2 cellular contexts compared by ENCODE assay signal in the genomic region with DNA sequence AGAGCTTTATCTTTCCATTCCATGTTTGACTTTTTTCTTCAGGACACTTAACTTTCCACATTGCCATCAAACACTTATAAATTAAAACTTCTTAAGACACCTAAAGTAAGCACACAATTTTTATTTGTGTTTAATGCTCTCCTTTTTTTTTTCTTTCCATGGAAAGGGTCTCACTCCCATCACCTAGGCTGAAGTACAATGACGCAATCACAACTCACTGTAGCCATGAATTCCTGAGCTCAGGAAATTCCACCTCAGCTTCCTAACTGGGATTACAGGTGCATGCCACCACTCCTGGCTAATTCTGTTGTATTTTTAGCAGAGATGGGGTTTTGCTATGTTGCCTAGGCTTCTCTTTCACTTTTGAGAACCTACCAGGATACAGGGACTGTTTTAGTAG.
TF ChIP-seq lines count a peak whose summit lies in the region.

No MANE protein-coding gene starts in this region.

TF ChIP-seq in IMR-90, 13 proteins besides CTCF, POLR2A, EP300 and RAD21 (continued from another document):
- TF ChIP-seq, protein P1, sequence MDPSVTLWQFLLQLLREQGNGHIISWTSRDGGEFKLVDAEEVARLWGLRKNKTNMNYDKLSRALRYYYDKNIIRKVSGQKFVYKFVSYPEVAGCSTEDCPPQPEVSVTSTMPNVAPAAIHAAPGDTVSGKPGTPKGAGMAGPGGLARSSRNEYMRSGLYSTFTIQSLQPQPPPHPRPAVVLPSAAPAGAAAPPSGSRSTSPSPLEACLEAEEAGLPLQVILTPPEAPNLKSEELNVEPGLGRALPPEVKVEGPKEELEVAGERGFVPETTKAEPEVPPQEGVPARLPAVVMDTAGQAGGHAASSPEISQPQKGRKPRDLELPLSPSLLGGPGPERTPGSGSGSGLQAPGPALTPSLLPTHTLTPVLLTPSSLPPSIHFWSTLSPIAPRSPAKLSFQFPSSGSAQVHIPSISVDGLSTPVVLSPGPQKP (IDR thresholded peaks at IDR 0.05; ENCODE audit: borderline replicate concordance, low read depth, low read length), result no peak
- TF ChIP-seq, protein P2, sequence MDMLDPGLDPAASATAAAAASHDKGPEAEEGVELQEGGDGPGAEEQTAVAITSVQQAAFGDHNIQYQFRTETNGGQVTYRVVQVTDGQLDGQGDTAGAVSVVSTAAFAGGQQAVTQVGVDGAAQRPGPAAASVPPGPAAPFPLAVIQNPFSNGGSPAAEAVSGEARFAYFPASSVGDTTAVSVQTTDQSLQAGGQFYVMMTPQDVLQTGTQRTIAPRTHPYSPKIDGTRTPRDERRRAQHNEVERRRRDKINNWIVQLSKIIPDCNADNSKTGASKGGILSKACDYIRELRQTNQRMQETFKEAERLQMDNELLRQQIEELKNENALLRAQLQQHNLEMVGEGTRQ (IDR thresholded peaks at IDR 0.05; ENCODE audit: low read depth, low read length), result no peak
- TF ChIP-seq FOS (IDR thresholded peaks at IDR 0.05; ENCODE audit: low read depth, low read length) (no peak), NFE2L2 (IDR thresholded peaks at IDR 0.05; ENCODE audit: low read depth, low read length) (no peak), CEBPB (IDR thresholded peaks at IDR 0.05; ENCODE audit: low read depth, low read length) (peak; percentile 37)

TF ChIP-seq in WTC11, 78 proteins besides CTCF, POLR2A, EP300 and RAD21 (continued from another document):
- TF ChIP-seq FOXK1 (CRISPR knock-in tag; IDR thresholded peaks at IDR 0.05) (no peak), CBFB (CRISPR knock-in tag; IDR thresholded peaks at IDR 0.05; ENCODE audit: low read depth) (no peak), NR3C1 (CRISPR knock-in tag; conservative IDR thresholded peaks at IDR 0.05; ENCODE audit: low read depth) (no peak), MXD4 (CRISPR knock-in tag; IDR thresholded peaks at IDR 0.05; ENCODE audit: borderline replicate concordance) (no peak), RORB (CRISPR knock-in tag; IDR thresholded peaks at IDR 0.05) (no peak), HMGA2 (CRISPR knock-in tag; IDR thresholded peaks at IDR 0.05) (no peak), SP1 (CRISPR knock-in tag; conservative IDR thresholded peaks at IDR 0.05) (no peak)
- TF ChIP-seq, protein P3, sequence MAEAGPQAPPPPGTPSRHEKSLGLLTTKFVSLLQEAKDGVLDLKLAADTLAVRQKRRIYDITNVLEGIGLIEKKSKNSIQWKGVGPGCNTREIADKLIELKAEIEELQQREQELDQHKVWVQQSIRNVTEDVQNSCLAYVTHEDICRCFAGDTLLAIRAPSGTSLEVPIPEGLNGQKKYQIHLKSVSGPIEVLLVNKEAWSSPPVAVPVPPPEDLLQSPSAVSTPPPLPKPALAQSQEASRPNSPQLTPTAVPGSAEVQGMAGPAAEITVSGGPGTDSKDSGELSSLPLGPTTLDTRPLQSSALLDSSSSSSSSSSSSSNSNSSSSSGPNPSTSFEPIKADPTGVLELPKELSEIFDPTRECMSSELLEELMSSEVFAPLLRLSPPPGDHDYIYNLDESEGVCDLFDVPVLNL (CRISPR knock-in tag; IDR thresholded peaks at IDR 0.05; ENCODE audit: borderline replicate concordance, low read depth), result no peak
- TF ChIP-seq, protein P4, sequence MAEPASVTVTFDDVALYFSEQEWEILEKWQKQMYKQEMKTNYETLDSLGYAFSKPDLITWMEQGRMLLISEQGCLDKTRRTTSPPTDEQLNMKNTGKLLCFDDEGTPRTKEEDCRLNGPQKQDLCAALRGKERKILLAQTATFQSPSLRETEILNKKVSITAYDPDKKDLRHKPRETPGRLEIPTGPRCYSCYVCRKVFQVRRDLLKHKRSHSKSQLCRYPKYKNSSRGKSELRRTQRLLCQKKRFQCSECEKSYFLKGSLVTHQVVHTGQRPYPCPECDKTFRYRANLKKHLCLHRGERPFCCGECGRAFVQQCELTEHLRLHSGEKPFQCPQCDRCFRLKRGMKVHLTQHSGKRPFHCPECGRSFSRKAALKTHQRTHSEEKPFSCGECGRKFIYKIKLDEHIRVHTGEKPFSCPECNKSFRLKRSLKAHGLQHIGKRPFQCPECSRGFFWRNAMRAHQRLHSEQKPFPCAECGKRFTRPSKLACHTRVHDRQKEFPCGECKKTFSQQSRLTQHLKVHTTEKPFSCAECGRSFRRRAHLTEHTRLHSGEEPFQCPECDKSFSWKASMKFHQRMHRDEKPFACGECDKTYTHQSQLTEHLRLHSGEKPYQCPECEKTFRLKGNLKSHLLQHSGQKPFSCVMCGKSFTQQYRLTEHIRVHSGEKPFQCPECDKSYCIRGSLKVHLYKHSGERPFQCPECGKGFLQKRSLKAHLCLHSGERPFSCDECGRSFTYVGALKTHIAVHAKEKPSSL (CRISPR knock-in tag; conservative IDR thresholded peaks at IDR 0.05), result no peak
- TF ChIP-seq, protein P5, sequence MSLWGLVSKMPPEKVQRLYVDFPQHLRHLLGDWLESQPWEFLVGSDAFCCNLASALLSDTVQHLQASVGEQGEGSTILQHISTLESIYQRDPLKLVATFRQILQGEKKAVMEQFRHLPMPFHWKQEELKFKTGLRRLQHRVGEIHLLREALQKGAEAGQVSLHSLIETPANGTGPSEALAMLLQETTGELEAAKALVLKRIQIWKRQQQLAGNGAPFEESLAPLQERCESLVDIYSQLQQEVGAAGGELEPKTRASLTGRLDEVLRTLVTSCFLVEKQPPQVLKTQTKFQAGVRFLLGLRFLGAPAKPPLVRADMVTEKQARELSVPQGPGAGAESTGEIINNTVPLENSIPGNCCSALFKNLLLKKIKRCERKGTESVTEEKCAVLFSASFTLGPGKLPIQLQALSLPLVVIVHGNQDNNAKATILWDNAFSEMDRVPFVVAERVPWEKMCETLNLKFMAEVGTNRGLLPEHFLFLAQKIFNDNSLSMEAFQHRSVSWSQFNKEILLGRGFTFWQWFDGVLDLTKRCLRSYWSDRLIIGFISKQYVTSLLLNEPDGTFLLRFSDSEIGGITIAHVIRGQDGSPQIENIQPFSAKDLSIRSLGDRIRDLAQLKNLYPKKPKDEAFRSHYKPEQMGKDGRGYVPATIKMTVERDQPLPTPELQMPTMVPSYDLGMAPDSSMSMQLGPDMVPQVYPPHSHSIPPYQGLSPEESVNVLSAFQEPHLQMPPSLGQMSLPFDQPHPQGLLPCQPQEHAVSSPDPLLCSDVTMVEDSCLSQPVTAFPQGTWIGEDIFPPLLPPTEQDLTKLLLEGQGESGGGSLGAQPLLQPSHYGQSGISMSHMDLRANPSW (CRISPR knock-in tag; conservative IDR thresholded peaks at IDR 0.05; ENCODE audit: low read depth), result no peak
- TF ChIP-seq, protein P6, sequence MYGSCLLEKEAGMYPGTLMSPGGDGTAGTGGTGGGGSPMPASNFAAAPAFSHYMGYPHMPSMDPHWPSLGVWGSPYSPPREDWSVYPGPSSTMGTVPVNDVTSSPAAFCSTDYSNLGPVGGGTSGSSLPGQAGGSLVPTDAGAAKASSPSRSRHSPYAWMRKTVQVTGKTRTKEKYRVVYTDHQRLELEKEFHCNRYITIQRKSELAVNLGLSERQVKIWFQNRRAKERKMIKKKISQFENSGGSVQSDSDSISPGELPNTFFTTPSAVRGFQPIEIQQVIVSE (CRISPR knock-in tag; IDR thresholded peaks at IDR 0.05; ENCODE audit: borderline replicate concordance), result no peak
- TF ChIP-seq, protein P7, sequence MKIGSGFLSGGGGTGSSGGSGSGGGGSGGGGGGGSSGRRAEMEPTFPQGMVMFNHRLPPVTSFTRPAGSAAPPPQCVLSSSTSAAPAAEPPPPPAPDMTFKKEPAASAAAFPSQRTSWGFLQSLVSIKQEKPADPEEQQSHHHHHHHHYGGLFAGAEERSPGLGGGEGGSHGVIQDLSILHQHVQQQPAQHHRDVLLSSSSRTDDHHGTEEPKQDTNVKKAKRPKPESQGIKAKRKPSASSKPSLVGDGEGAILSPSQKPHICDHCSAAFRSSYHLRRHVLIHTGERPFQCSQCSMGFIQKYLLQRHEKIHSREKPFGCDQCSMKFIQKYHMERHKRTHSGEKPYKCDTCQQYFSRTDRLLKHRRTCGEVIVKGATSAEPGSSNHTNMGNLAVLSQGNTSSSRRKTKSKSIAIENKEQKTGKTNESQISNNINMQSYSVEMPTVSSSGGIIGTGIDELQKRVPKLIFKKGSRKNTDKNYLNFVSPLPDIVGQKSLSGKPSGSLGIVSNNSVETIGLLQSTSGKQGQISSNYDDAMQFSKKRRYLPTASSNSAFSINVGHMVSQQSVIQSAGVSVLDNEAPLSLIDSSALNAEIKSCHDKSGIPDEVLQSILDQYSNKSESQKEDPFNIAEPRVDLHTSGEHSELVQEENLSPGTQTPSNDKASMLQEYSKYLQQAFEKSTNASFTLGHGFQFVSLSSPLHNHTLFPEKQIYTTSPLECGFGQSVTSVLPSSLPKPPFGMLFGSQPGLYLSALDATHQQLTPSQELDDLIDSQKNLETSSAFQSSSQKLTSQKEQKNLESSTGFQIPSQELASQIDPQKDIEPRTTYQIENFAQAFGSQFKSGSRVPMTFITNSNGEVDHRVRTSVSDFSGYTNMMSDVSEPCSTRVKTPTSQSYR (CRISPR knock-in tag; IDR thresholded peaks at IDR 0.05), result no peak
- TF ChIP-seq, protein P8, sequence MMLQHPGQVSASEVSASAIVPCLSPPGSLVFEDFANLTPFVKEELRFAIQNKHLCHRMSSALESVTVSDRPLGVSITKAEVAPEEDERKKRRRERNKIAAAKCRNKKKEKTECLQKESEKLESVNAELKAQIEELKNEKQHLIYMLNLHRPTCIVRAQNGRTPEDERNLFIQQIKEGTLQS (CRISPR knock-in tag; conservative IDR thresholded peaks at IDR 0.05), result no peak
- TF ChIP-seq, protein P9, sequence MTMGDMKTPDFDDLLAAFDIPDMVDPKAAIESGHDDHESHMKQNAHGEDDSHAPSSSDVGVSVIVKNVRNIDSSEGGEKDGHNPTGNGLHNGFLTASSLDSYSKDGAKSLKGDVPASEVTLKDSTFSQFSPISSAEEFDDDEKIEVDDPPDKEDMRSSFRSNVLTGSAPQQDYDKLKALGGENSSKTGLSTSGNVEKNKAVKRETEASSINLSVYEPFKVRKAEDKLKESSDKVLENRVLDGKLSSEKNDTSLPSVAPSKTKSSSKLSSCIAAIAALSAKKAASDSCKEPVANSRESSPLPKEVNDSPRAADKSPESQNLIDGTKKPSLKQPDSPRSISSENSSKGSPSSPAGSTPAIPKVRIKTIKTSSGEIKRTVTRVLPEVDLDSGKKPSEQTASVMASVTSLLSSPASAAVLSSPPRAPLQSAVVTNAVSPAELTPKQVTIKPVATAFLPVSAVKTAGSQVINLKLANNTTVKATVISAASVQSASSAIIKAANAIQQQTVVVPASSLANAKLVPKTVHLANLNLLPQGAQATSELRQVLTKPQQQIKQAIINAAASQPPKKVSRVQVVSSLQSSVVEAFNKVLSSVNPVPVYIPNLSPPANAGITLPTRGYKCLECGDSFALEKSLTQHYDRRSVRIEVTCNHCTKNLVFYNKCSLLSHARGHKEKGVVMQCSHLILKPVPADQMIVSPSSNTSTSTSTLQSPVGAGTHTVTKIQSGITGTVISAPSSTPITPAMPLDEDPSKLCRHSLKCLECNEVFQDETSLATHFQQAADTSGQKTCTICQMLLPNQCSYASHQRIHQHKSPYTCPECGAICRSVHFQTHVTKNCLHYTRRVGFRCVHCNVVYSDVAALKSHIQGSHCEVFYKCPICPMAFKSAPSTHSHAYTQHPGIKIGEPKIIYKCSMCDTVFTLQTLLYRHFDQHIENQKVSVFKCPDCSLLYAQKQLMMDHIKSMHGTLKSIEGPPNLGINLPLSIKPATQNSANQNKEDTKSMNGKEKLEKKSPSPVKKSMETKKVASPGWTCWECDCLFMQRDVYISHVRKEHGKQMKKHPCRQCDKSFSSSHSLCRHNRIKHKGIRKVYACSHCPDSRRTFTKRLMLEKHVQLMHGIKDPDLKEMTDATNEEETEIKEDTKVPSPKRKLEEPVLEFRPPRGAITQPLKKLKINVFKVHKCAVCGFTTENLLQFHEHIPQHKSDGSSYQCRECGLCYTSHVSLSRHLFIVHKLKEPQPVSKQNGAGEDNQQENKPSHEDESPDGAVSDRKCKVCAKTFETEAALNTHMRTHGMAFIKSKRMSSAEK (CRISPR knock-in tag; IDR thresholded peaks at IDR 0.05; ENCODE audit: borderline replicate concordance), result no peak
- TF ChIP-seq, protein P10, sequence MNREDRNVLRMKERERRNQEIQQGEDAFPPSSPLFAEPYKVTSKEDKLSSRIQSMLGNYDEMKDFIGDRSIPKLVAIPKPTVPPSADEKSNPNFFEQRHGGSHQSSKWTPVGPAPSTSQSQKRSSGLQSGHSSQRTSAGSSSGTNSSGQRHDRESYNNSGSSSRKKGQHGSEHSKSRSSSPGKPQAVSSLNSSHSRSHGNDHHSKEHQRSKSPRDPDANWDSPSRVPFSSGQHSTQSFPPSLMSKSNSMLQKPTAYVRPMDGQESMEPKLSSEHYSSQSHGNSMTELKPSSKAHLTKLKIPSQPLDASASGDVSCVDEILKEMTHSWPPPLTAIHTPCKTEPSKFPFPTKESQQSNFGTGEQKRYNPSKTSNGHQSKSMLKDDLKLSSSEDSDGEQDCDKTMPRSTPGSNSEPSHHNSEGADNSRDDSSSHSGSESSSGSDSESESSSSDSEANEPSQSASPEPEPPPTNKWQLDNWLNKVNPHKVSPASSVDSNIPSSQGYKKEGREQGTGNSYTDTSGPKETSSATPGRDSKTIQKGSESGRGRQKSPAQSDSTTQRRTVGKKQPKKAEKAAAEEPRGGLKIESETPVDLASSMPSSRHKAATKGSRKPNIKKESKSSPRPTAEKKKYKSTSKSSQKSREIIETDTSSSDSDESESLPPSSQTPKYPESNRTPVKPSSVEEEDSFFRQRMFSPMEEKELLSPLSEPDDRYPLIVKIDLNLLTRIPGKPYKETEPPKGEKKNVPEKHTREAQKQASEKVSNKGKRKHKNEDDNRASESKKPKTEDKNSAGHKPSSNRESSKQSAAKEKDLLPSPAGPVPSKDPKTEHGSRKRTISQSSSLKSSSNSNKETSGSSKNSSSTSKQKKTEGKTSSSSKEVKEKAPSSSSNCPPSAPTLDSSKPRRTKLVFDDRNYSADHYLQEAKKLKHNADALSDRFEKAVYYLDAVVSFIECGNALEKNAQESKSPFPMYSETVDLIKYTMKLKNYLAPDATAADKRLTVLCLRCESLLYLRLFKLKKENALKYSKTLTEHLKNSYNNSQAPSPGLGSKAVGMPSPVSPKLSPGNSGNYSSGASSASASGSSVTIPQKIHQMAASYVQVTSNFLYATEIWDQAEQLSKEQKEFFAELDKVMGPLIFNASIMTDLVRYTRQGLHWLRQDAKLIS (CRISPR knock-in tag; IDR thresholded peaks at IDR 0.05; ENCODE audit: borderline replicate concordance), result no peak
- TF ChIP-seq, protein P2 (CRISPR knock-in tag; IDR thresholded peaks at IDR 0.05), result no peak
- TF ChIP-seq, protein P11, sequence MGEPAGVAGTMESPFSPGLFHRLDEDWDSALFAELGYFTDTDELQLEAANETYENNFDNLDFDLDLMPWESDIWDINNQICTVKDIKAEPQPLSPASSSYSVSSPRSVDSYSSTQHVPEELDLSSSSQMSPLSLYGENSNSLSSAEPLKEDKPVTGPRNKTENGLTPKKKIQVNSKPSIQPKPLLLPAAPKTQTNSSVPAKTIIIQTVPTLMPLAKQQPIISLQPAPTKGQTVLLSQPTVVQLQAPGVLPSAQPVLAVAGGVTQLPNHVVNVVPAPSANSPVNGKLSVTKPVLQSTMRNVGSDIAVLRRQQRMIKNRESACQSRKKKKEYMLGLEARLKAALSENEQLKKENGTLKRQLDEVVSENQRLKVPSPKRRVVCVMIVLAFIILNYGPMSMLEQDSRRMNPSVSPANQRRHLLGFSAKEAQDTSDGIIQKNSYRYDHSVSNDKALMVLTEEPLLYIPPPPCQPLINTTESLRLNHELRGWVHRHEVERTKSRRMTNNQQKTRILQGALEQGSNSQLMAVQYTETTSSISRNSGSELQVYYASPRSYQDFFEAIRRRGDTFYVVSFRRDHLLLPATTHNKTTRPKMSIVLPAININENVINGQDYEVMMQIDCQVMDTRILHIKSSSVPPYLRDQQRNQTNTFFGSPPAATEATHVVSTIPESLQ (CRISPR knock-in tag; IDR thresholded peaks at IDR 0.05), result no peak
